8 cellular contexts compared by ENCODE assay signal in the genomic region with DNA sequence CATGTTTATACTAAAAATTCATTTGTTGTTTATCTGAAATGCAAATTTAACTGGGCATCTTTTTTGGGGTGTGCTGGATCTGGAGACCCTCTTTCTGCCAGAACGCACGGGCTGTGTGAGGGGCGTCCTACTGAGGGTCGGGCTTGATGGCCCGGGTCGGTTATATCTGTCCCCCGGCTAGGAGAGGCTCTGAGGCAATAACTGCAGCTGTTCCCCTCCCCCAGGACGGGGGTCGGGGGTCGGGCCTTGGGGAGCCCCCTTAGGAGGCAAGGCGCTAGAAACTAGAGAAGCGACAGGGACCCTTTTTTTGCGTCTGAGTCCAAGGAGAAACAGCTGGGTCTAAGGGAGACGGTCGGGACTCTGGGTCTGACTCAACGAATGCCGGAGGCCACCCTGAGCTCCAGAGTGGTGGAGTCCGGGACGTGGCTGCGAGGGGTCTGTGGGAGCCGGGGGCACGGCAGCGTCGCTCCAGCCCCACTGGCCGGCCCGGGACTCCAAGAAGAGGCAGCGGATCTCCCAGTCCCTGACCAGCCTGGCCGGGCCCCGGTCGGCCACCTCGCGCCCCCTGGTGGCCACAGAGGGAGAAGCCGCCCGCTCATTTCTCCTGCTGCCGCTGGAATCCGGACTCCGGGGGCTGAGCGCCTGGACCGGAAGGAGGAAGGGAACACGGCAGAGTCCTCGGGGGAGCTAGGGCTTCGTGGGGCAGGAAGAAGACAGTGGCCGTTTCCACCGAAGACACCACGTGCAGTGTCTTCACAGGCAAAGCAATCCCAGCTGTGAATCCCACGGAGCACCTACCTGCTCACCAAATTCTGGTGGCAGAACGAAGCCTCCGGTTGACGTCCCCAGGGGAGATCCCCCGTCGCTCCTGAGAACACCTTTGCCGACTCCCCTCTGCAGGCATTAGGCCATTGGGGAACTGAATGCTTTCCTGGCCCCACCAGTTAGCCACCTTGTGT. TPM values are rescaled to one million over a fixed set of nuclear protein-coding genes. Genes with fewer than 3 reads are reported as not detected.
DNase-seq lines count a peak whose midpoint lies in the region; ATAC-seq and TF ChIP-seq lines count a peak whose summit lies in the region.

No MANE protein-coding gene starts in this region.

- H3F3A ChIP-seq in neural progenitor cell (ENCODE audit: low read depth): no peaks in the 10 kb centered on the region

- H3K4me3 ChIP-seq in KMS-11 (IDR thresholded peaks at IDR 0.05; ENCODE audit: insufficient read depth, low read depth, low read length) (no peak overlapping the region), RWPE2 (ENCODE audit: severe bottlenecking) (peak overlapping the region; percentile 10), foreskin fibroblast (ENCODE audit: low read depth in 1 of 2, low read length in 2 of 2) (peak overlapping the region; percentile 41 to 67), neural progenitor cell (peak overlapping the region; percentile 64)

- H3K27ac ChIP-seq in C4-2B (peak overlapping the region; percentile 36), KMS-11 (no peak overlapping the region), RWPE2 (ENCODE audit: poor library complexity, severe bottlenecking) (no peak overlapping the region), neural progenitor cell (no peak overlapping the region)

- no peak overlapping the region for H3K27ac Mint-ChIP-seq in neural progenitor cell
- peak overlapping the region; percentile 84 to 91 for H3K27ac Mint-ChIP-seq in stimulated activated naive CD8-positive, alpha-beta T cell treated with anti-CD3 and anti-CD28 coated beads, Interleukin-15, amount 100 ng/mL, for 72 hours

- H3K36me3 Mint-ChIP-seq in neural progenitor cell: no peaks in the 10 kb centered on the region

- H3K4me1 ChIP-seq in KMS-11 (ENCODE audit: low read depth, poor library complexity, severe bottlenecking): no peaks in the 10 kb centered on the region
- no peaks in the 10 kb centered on the region for H3K4me1 ChIP-seq in RWPE2 (ENCODE audit: insufficient read depth, poor library complexity, severe bottlenecking)
- peaks cover 6% of the 10 kb centered on the region for H3K4me1 ChIP-seq in neural progenitor cell

- DNase-seq in RWPE2 (ENCODE audit: low spot score) (peak; percentile 72), foreskin fibroblast (peak; percentile 65 to 91), neural progenitor cell (ENCODE audit: low spot score) (peak; percentile 92)
- peak; percentile 92 for DNase-seq in activated effector memory CD4-positive, alpha-beta T cell treated with anti-CD3 and anti-CD28 coated beads, Interleukin-2, amount 50 U/mL, for 16 hours
- DNase-seq in stimulated activated naive CD8-positive, alpha-beta T cell treated with anti-CD3 and anti-CD28 coated beads, Interleukin-15, amount 100 ng/mL, for 72 hours: peak; percentile 83 to 86

- H3K79me2 ChIP-seq in KMS-11 (ENCODE audit: insufficient read depth, low read depth) (no peaks in the 10 kb centered on the region), neural progenitor cell (ENCODE audit: low read depth) (no peaks in the 10 kb centered on the region)

- H3K27me3 ChIP-seq in KMS-11 (ENCODE audit: insufficient read depth, low read depth) (no peaks in the 10 kb centered on the region), RWPE2 (ENCODE audit: insufficient read depth, poor library complexity, severe bottlenecking) (no peaks in the 10 kb centered on the region), neural progenitor cell (peaks cover 28% of the 10 kb centered on the region)

- H3K9me3 Mint-ChIP-seq in neural progenitor cell: no peaks in the 10 kb centered on the region
- no peaks in the 10 kb centered on the region for H3K9me3 Mint-ChIP-seq in stimulated activated naive CD8-positive, alpha-beta T cell treated with anti-CD3 and anti-CD28 coated beads, Interleukin-15, amount 100 ng/mL, for 72 hours

- H2AFZ ChIP-seq in KMS-11 (ENCODE audit: low read depth) (peak overlapping the region; percentile 70), neural progenitor cell (replicated peaks) (peak overlapping the region; percentile 98)

- peak overlapping the region; percentile 76 for H3K4me3 Mint-ChIP-seq in neural progenitor cell
- H3K4me3 Mint-ChIP-seq in stimulated activated naive CD8-positive, alpha-beta T cell treated with anti-CD3 and anti-CD28 coated beads, Interleukin-15, amount 100 ng/mL, for 72 hours: peak overlapping the region; percentile 85 to 92

- H4K20me1 ChIP-seq in KMS-11 (ENCODE audit: insufficient read depth) (no peaks in the 10 kb centered on the region), neural progenitor cell (ENCODE audit: low read depth) (no peaks in the 10 kb centered on the region)

- no peak overlapping the region for H3K9ac ChIP-seq in KMS-11
- no peak overlapping the region for H3K9ac ChIP-seq in neural progenitor cell

- H3K4me2 ChIP-seq in KMS-11: peak overlapping the region; percentile 37
- H3K4me2 ChIP-seq in neural progenitor cell: peak overlapping the region; percentile 99

- TF ChIP-seq CTCF in C4-2B (conservative IDR thresholded peaks at IDR 0.05): peak; percentile 94
- peak; percentile 85 for TF ChIP-seq CTCF in KMS-11 (conservative IDR thresholded peaks at IDR 0.05; ENCODE audit: low read depth, low read length)
- peak; percentile 94 for TF ChIP-seq CTCF in RWPE2 (IDR thresholded peaks at IDR 0.05; ENCODE audit: poor library complexity, severe bottlenecking)
- peak; percentile 90 for TF ChIP-seq CTCF in foreskin fibroblast (IDR thresholded peaks at IDR 0.05; ENCODE audit: low read depth, low read length)
- TF ChIP-seq CTCF in neural progenitor cell (IDR thresholded peaks at IDR 0.05): peak; percentile 88

- peaks cover 6% of the 10 kb centered on the region for H3K27me3 Mint-ChIP-seq in neural progenitor cell (ENCODE audit: insufficient read depth, low read depth)
- H3K27me3 Mint-ChIP-seq in stimulated activated naive CD8-positive, alpha-beta T cell treated with anti-CD3 and anti-CD28 coated beads, Interleukin-15, amount 100 ng/mL, for 72 hours: no peaks in the 10 kb centered on the region

- H3K4me1 Mint-ChIP-seq in neural progenitor cell: peaks cover 7% of the 10 kb centered on the region
- H3K4me1 Mint-ChIP-seq in stimulated activated naive CD8-positive, alpha-beta T cell treated with anti-CD3 and anti-CD28 coated beads, Interleukin-15, amount 100 ng/mL, for 72 hours: peaks cover 35% of the 10 kb centered on the region

- H3K36me3 ChIP-seq in KMS-11 (ENCODE audit: insufficient read depth) (no peaks in the 10 kb centered on the region), RWPE2 (ENCODE audit: low read depth) (no peaks in the 10 kb centered on the region), neural progenitor cell (no peaks in the 10 kb centered on the region)

- ATAC-seq in GM19467 (IDR thresholded peaks at IDR 0.05; ENCODE audit: unreplicated experiment) (peak; percentile 73), RWPE2 (ENCODE audit: low read depth) (peak; percentile 95)
- ATAC-seq in stimulated activated naive CD8-positive, alpha-beta T cell treated with anti-CD3 and anti-CD28 coated beads, Interleukin-15, amount 100 ng/mL, for 72 hours: peak; percentile 87

- no peaks in the 10 kb centered on the region for H3K9me3 ChIP-seq in RWPE2 (ENCODE audit: severe bottlenecking)
- no peaks in the 10 kb centered on the region for H3K9me3 ChIP-seq in neural progenitor cell (ENCODE audit: low read depth)

RNA-seq across cellular contexts. Expression of a gene that starts 24.0 kb away (rescaled TPM):
- not detected in 2 replicates for total RNA-seq in neural progenitor cell (ENCODE audit: low replicate concordance)
